Comparison of ENCODE assay signal across 29 cellular contexts in genomic region chr5:138157626-138158025, GRCh38. TPM values are rescaled to one million over a fixed set of nuclear protein-coding genes. Genes with fewer than 3 reads are reported as not detected.
"Had no signal": no experiment of that assay in that cellular context is flagged by ENCODE, and none has a peak within 500 bp of the region (broad histone marks: within the 10 kb centered on the region; RNA-seq: fewer than 3 reads in every experiment).

No MANE protein-coding gene starts in this region.

- H3K9ac ChIP-seq: neural progenitor cell, parathyroid adenoma had no signal

- H3K9me3 Mint-ChIP-seq: immature natural killer cell; naive thymus-derived CD8-positive, alpha-beta T cell; nephron; neural progenitor cell; stimulated activated naive B cell treated with anti-CD40 and anti-IgM and Interleukin-4, amounts not matched to agents 10 μg/mL and 1 μg/mL and 100 μg/mL, for 72 hours had no signal

- H3K4me1 ChIP-seq: left lung, lower lobe of right lung, neural progenitor cell, parathyroid adenoma, psoas muscle, right lobe of liver, stomach, testis, thyroid gland, transverse colon, upper lobe of right lung had no signal

- ATAC-seq: left colon; left lung; lower lobe of right lung; naive thymus-derived CD8-positive, alpha-beta T cell; psoas muscle; right lobe of liver; stimulated activated naive B cell treated with anti-CD40 and anti-IgM and Interleukin-4, amounts not matched to agents 10 μg/mL and 1 μg/mL and 100 μg/mL, for 72 hours; stimulated activated naive CD8-positive, alpha-beta T cell treated with anti-CD3 and anti-CD28 coated beads, Interleukin-15, Interleukin-2, amounts not matched to agents 100 U/mL and 50 U/mL, for 24 hours; upper lobe of right lung had no signal

- H3K27me3 Mint-ChIP-seq: naive thymus-derived CD8-positive, alpha-beta T cell; stimulated activated naive B cell treated with anti-CD40 and anti-IgM and Interleukin-4, amounts not matched to agents 10 μg/mL and 1 μg/mL and 100 μg/mL, for 72 hours had no signal

- H3K4me3 ChIP-seq: left lung, lower lobe of right lung, neural progenitor cell, psoas muscle, right lobe of liver, smooth muscle cell, stomach, testis, thyroid gland, transverse colon, upper lobe of right lung had no signal

- DNase-seq: hypothalamus; immature natural killer cell; kidney; left colon; left lung; lower lobe of right lung; mammary epithelial cell; mesenchymal stem cell; naive thymus-derived CD8-positive, alpha-beta T cell; occipital lobe; psoas muscle; right lobe of liver; stimulated activated CD4-positive, alpha-beta T cell treated with anti-CD3 and anti-CD28 coated beads, Interleukin-1b, Interleukin-23, amount 100 ng/mL, for 48 hours; stimulated activated CD4-positive, alpha-beta T cell treated with anti-CD3 and anti-CD28 coated beads, Interleukin-2, amount 100 ng/mL, for 48 hours; stimulated activated CD4-positive, alpha-beta T cell treated with anti-CD3 and anti-CD28 coated beads, Interleukin-4, amount 100 ng/mL, for 4 hours; stimulated activated CD8-positive, alpha-beta memory T cell treated with anti-CD3 and anti-CD28 coated beads, Interleukin-4, amount 100 ng/mL, for 48 hours; stimulated activated naive B cell treated with anti-CD40 and anti-IgM and Interleukin-4, amounts not matched to agents 10 μg/mL and 1 μg/mL and 100 μg/mL, for 72 hours; stimulated activated naive CD8-positive, alpha-beta T cell treated with anti-CD3 and anti-CD28 coated beads, Interleukin-15, Interleukin-2, amounts not matched to agents 100 U/mL and 50 U/mL, for 24 hours; stomach; testis; thyroid gland; transverse colon; upper lobe of right lung had no signal

- H3K79me2 ChIP-seq: parathyroid adenoma had no signal

- H2AFZ ChIP-seq: neural progenitor cell, parathyroid adenoma had no signal

- H3K4me2 ChIP-seq: neural progenitor cell, smooth muscle cell had no signal

- H3K27ac ChIP-seq: left lung, lower lobe of right lung, neural progenitor cell, neutrophil, parathyroid adenoma, psoas muscle, right lobe of liver, stomach, testis, thyroid gland, transverse colon, upper lobe of right lung had no signal

- H3K4me1 Mint-ChIP-seq: immature natural killer cell; nephron; neural progenitor cell; stimulated activated naive B cell treated with anti-CD40 and anti-IgM and Interleukin-4, amounts not matched to agents 10 μg/mL and 1 μg/mL and 100 μg/mL, for 72 hours had no signal

- H3K27ac Mint-ChIP-seq: nephron; neural progenitor cell; stimulated activated naive B cell treated with anti-CD40 and anti-IgM and Interleukin-4, amounts not matched to agents 10 μg/mL and 1 μg/mL and 100 μg/mL, for 72 hours had no signal

- H3K4me3 Mint-ChIP-seq: immature natural killer cell; naive thymus-derived CD8-positive, alpha-beta T cell; nephron; neural progenitor cell; stimulated activated naive B cell treated with anti-CD40 and anti-IgM and Interleukin-4, amounts not matched to agents 10 μg/mL and 1 μg/mL and 100 μg/mL, for 72 hours had no signal

- H3K9me3 ChIP-seq: left lung, lower lobe of right lung, neutrophil, psoas muscle, right lobe of liver, stomach, testis, thyroid gland, transverse colon, upper lobe of right lung had no signal

- H3K27me3 ChIP-seq: left lung, neural progenitor cell, right lobe of liver, stomach, testis, thyroid gland, transverse colon, upper lobe of right lung had no signal

RNA-seq across cellular contexts. Expression of gene NME5, which starts 18.4 kb away (rescaled TPM):
- total RNA-seq: naive thymus-derived CD8-positive, alpha-beta T cell; skeletal muscle tissue; transverse colon had no signal
- polyA plus RNA-seq: immature natural killer cell; naive thymus-derived CD8-positive, alpha-beta T cell had no signal

RNA-seq across cellular contexts. Expression of gene KIF20A, which starts 21.3 kb away (rescaled TPM):
- total RNA-seq: naive thymus-derived CD8-positive, alpha-beta T cell had no signal
- polyA plus RNA-seq: naive thymus-derived CD8-positive, alpha-beta T cell had no signal
